ENCODE assay signal across 8 cellular contexts in the genomic region with DNA sequence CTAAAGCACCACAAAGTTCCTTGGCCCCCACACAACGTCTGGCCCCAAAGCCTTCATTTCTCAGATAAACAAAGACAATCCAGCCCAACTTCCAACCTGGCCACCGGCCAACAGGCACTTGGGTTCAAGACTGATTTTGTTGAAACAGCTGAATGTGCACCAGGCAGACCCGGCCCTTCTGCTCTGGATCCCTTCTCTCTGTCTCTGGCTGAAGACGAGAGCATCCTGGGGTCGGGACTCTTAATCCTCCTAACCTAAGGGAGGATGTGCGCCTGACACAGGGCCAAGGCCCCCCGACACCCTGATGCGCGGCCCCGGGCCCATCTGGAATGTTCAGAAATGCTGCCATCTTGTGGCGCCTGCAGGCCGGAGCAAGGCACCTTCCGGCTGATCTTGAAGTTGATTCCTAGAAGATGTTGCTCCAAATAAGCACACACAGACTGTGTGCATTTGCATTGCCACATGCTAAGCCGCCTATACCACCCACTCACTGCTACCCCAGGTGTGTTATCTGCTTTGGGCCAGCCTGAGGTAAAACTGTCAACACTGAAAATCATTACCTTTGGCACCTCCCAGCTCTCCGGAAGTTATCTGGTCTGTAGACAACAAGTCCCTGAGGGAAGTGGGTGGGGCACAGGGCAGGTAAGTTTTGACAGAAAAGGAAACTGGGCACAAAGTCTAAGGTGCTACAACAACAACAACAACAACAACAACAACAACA.
DNase-seq lines count a peak whose midpoint lies in the region; ATAC-seq and TF ChIP-seq lines count a peak whose summit lies in the region.

No MANE protein-coding gene starts in this region.

- no peaks in the 10 kb centered on the region for H3F3A ChIP-seq in Loucy (ENCODE audit: low read depth)

- H2AFZ ChIP-seq in Loucy (ENCODE audit: low read length), result 0 out of 2 replicates have a peak overlapping the region, but pooled peaks have one; percentile 18

- H3K27me3 Mint-ChIP-seq in activated T-cell treated with anti-CD3 and anti-CD28 coated beads, Interleukin-2, amount 50 U/mL, for 72 hours (ENCODE audit: low read depth), result peaks cover 23% of the 10 kb centered on the region
- H3K27me3 Mint-ChIP-seq in activated T-cell treated with anti-CD3 and anti-CD28 coated beads, Interleukin-2, amount 50 U/mL, for 4 hours (ENCODE audit: low read depth), result peaks cover 22% of the 10 kb centered on the region
- peaks cover 14 to 24% of the 10 kb centered on the region in 2 donors for H3K27me3 Mint-ChIP-seq in stimulated activated naive B cell treated with anti-CD40 and anti-IgM and Interleukin-4, amounts not matched to agents 10 μg/mL and 1 μg/mL and 100 μg/mL, for 72 hours

- no peak for ATAC-seq in activated T-cell treated with anti-CD3 and anti-CD28 coated beads, Interleukin-2, amount 50 U/mL, for 72 hours (replicated peaks in 1 of 2)
- no peak for ATAC-seq in activated T-cell treated with anti-CD3 and anti-CD28 coated beads, Interleukin-2, amount 50 U/mL, for 4 hours
- ATAC-seq in stimulated activated naive B cell treated with anti-CD40 and anti-IgM and Interleukin-4, amounts not matched to agents 10 μg/mL and 1 μg/mL and 100 μg/mL, for 72 hours (replicated peaks), result peak; percentile 41 to 54
- ATAC-seq in GM21515 (IDR thresholded peaks at IDR 0.05; ENCODE audit: unreplicated experiment), result no peak

- no peaks in the 10 kb centered on the region for H3K4me1 ChIP-seq in Loucy (ENCODE audit: insufficient read depth, low read length, poor library complexity, severe bottlenecking)

- H3K4me1 Mint-ChIP-seq in activated T-cell treated with anti-CD3 and anti-CD28 coated beads, Interleukin-2, amount 50 U/mL, for 72 hours (ENCODE audit: low read depth), result no peaks in the 10 kb centered on the region
- no peaks in the 10 kb centered on the region for H3K4me1 Mint-ChIP-seq in activated T-cell treated with anti-CD3 and anti-CD28 coated beads, Interleukin-2, amount 50 U/mL, for 4 hours (ENCODE audit: low read depth)
- peaks cover 2 to 5% of the 10 kb centered on the region in 2 donors for H3K4me1 Mint-ChIP-seq in stimulated activated naive B cell treated with anti-CD40 and anti-IgM and Interleukin-4, amounts not matched to agents 10 μg/mL and 1 μg/mL and 100 μg/mL, for 72 hours

- no peaks in the 10 kb centered on the region for H3K36me3 ChIP-seq in Loucy (ENCODE audit: insufficient read depth, low read length)

- H3K79me2 ChIP-seq in Loucy (ENCODE audit: insufficient read depth, low read length), result no peaks in the 10 kb centered on the region

- no peaks in the 10 kb centered on the region for H3K9me3 ChIP-seq in Loucy (ENCODE audit: insufficient read depth, low read depth, low read length)

- H3K4me2 ChIP-seq in Loucy (ENCODE audit: low read depth, low read length, poor library complexity, severe bottlenecking), result peak overlapping the region; percentile 29

- no peak overlapping the region for H3K9ac ChIP-seq in Loucy (ENCODE audit: low read depth, low read length, poor library complexity, severe bottlenecking)

- no peaks in the 10 kb centered on the region for H3K36me3 Mint-ChIP-seq in activated T-cell treated with anti-CD3 and anti-CD28 coated beads, Interleukin-2, amount 50 U/mL, for 72 hours (ENCODE audit: insufficient read depth in 2 of 2)
- no peaks in the 10 kb centered on the region for H3K36me3 Mint-ChIP-seq in activated T-cell treated with anti-CD3 and anti-CD28 coated beads, Interleukin-2, amount 50 U/mL, for 4 hours (ENCODE audit: insufficient read depth)
- no peaks in the 10 kb centered on the region for H3K36me3 Mint-ChIP-seq in stimulated activated naive B cell treated with anti-CD40 and anti-IgM and Interleukin-4, amounts not matched to agents 10 μg/mL and 1 μg/mL and 100 μg/mL, for 72 hours

- no peak overlapping the region for H3K4me3 Mint-ChIP-seq in activated T-cell treated with anti-CD3 and anti-CD28 coated beads, Interleukin-2, amount 50 U/mL, for 72 hours
- no peak overlapping the region for H3K4me3 Mint-ChIP-seq in activated T-cell treated with anti-CD3 and anti-CD28 coated beads, Interleukin-2, amount 50 U/mL, for 4 hours
- no peak overlapping the region for H3K4me3 Mint-ChIP-seq in stimulated activated naive B cell treated with anti-CD40 and anti-IgM and Interleukin-4, amounts not matched to agents 10 μg/mL and 1 μg/mL and 100 μg/mL, for 72 hours

- no peaks in the 10 kb centered on the region for H3K9me3 Mint-ChIP-seq in activated T-cell treated with anti-CD3 and anti-CD28 coated beads, Interleukin-2, amount 50 U/mL, for 72 hours
- H3K9me3 Mint-ChIP-seq in activated T-cell treated with anti-CD3 and anti-CD28 coated beads, Interleukin-2, amount 50 U/mL, for 4 hours, result no peaks in the 10 kb centered on the region
- peaks cover 0 to 3% of the 10 kb centered on the region in 2 donors for H3K9me3 Mint-ChIP-seq in stimulated activated naive B cell treated with anti-CD40 and anti-IgM and Interleukin-4, amounts not matched to agents 10 μg/mL and 1 μg/mL and 100 μg/mL, for 72 hours

- no peaks in the 10 kb centered on the region for H3K9me2 ChIP-seq in Loucy (replicated peaks; ENCODE audit: low read depth, low read length)

- no peaks in the 10 kb centered on the region for H4K20me1 ChIP-seq in Loucy (ENCODE audit: insufficient read depth, low read length, poor library complexity, severe bottlenecking)

- TF ChIP-seq CTCF in Loucy (conservative IDR thresholded peaks at IDR 0.05; ENCODE audit: low read length), result peak; percentile 91

- peak; percentile 15 to 16 for DNase-seq in activated T-cell treated with anti-CD3 and anti-CD28 coated beads, Interleukin-2, amount 50 U/mL, for 72 hours
- DNase-seq in activated T-cell treated with anti-CD3 and anti-CD28 coated beads, Interleukin-2, amount 50 U/mL, for 4 hours, result no peak
- DNase-seq in astrocyte of the hippocampus (ENCODE audit: low read depth, low spot score) (peak; percentile 61), iPS-NIHi11 (ENCODE audit: low spot score) (peak; percentile 91), NCI-H2107 treated with DMSO at 0.1 percent for 48 hours (lab: John Stamatoyannopoulos, UW; ENCODE audit: unreplicated experiment) (no peak)
- peak; percentile 1 for DNase-seq in stimulated activated naive B cell treated with anti-CD40 and anti-IgM and Interleukin-4, amounts not matched to agents 10 μg/mL and 1 μg/mL and 100 μg/mL, for 72 hours

- no peak overlapping the region for H3K4me3 ChIP-seq in Loucy (ENCODE audit: low read length, poor library complexity, severe bottlenecking)

- no peak overlapping the region for H3K27ac Mint-ChIP-seq in activated T-cell treated with anti-CD3 and anti-CD28 coated beads, Interleukin-2, amount 50 U/mL, for 72 hours
- no peak overlapping the region for H3K27ac Mint-ChIP-seq in stimulated activated naive B cell treated with anti-CD40 and anti-IgM and Interleukin-4, amounts not matched to agents 10 μg/mL and 1 μg/mL and 100 μg/mL, for 72 hours

- H3K27me3 ChIP-seq in Loucy (ENCODE audit: insufficient read depth, low read length, poor library complexity, severe bottlenecking), result no peaks in the 10 kb centered on the region

Comparison
In these comparisons a context has a peak if more than half of its experiments do, and no peak if none do; other contexts are left out.
1. DNase-seq: peak in activated T-cell treated with anti-CD3 and anti-CD28 coated beads, Interleukin-2, amount 50 U/mL, for 72 hours (2 of 2), astrocyte of the hippocampus (single experiment), iPS-NIHi11 (single experiment) and stimulated activated naive B cell treated with anti-CD40 and anti-IgM and Interleukin-4, amounts not matched to agents 10 μg/mL and 1 μg/mL and 100 μg/mL, for 72 hours (single experiment); none in activated T-cell treated with anti-CD3 and anti-CD28 coated beads, Interleukin-2, amount 50 U/mL, for 4 hours (single experiment) and NCI-H2107 treated with DMSO at 0.1 percent for 48 hours (single experiment).
2. ATAC-seq: peak in stimulated activated naive B cell treated with anti-CD40 and anti-IgM and Interleukin-4, amounts not matched to agents 10 μg/mL and 1 μg/mL and 100 μg/mL, for 72 hours (2 of 2); none in activated T-cell treated with anti-CD3 and anti-CD28 coated beads, Interleukin-2, amount 50 U/mL, for 72 hours (0 of 2), activated T-cell treated with anti-CD3 and anti-CD28 coated beads, Interleukin-2, amount 50 U/mL, for 4 hours (0 of 2) and GM21515 (single experiment).